ENCODE assay signal across 1 cellular context in the genomic region with DNA sequence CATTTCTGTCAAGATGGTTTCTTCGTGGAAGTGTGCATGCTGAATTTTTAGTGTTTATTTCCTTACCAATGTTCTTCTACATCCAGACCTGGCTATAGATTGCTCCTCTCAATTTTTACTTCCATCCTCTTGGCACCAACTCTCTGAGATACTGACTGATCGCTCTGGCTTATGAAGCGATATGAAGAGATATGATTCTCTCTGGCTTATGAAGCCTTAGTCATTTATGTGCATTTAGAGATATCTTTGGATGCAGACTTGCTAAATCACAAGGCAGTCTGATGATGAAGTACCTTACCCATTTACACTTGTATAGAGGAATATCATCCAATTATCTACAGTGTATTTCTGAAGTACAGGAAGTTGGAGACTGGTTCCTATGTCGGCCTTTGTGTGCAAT.
TF ChIP-seq lines count a peak whose summit lies in the region.

No MANE protein-coding gene starts in this region.

TF ChIP-seq in K562, 482 proteins besides CTCF, POLR2A, EP300 and RAD21 (continued from another document):
- no peak for TF ChIP-seq NBN (IDR thresholded peaks at IDR 0.05; ENCODE audit: low read depth)
- TF ChIP-seq MEIS2 (IDR thresholded peaks at IDR 0.05; ENCODE audit: partially characterized antibody), result peak; percentile 31
- no peak for TF ChIP-seq MTF1 (CRISPR knock-in tag; IDR thresholded peaks at IDR 0.05; ENCODE audit: borderline replicate concordance)
- no peak for TF ChIP-seq CCNT2 (IDR thresholded peaks at IDR 0.05; ENCODE audit: borderline replicate concordance, extremely low read depth, insufficient read length, low read depth, low read length)
- no peak for TF ChIP-seq NR3C1 (CRISPR knock-in tag; IDR thresholded peaks at IDR 0.05)
- peak; percentile 75 for TF ChIP-seq ARID1B (IDR thresholded peaks at IDR 0.05)
- TF ChIP-seq ARHGAP35 (IDR thresholded peaks at IDR 0.05; ENCODE audit: partially characterized antibody), result no peak
- no peak for TF ChIP-seq POU5F1 (IDR thresholded peaks at IDR 0.05; ENCODE audit: borderline replicate concordance, low read depth, low read length, partially characterized antibody)
- no peak for TF ChIP-seq ZNF24 (IDR thresholded peaks at IDR 0.05)
